ENCODE assay signal across 10 cellular contexts in the genomic region with DNA sequence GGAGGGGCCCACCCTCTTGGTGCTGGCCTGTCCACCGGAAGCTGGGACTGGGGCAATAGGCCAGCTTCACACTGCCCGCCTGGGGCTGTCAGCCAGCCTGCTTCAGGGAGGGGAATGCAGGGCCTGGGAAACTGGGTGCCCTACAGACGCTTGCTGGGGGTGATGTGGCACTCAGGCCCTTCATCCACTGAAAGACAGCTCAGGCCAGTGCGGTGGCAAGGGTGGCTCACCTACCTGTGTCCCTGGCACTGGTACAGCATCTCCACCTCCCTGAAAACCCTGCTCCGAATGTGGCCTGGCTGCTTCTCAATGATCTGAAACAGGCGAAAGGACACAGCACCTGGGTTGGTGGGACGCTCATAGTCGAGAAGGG. TPM values are rescaled to one million over a fixed set of nuclear protein-coding genes. Genes with fewer than 3 reads are reported as not detected.
DNase-seq lines count a peak whose midpoint lies in the region; ATAC-seq and TF ChIP-seq lines count a peak whose summit lies in the region.
"Had no signal": no experiment of that assay in that cellular context is flagged by ENCODE, and none has a peak within 500 bp of the region (broad histone marks: within the 10 kb centered on the region; RNA-seq: fewer than 3 reads in every experiment).

No MANE protein-coding gene starts in this region.

- H3K4me1 ChIP-seq in mammary epithelial cell (ENCODE audit: insufficient read depth, low read length) = peaks cover 40% of the 10 kb centered on the region
- H3K4me1 ChIP-seq in muscle layer of duodenum (ENCODE audit: control insufficient read depth in 1 of 2, insufficient read depth in 2 of 2, low read length in 2 of 2) = peaks cover 17 to 79% of the 10 kb centered on the region in 2 donors

- CTCF ChIA-PET in mammary epithelial cell (lab: Charles Lee; ENCODE audit: low non-redundant PET) = no interaction called here

- H3K27me3 ChIP-seq in mammary epithelial cell (ENCODE audit: insufficient read depth, low read length) = no peaks in the 10 kb centered on the region
- H3K27me3 ChIP-seq in muscle layer of duodenum (ENCODE audit: low read depth, low read length) = no peaks in the 10 kb centered on the region

- H3K27ac Mint-ChIP-seq in activated naive CD4-positive, alpha-beta T cell treated with anti-CD3 and anti-CD28 coated beads, Interleukin-2, amount 50 U/mL, for 24 hours = peak overlapping the region; percentile 86

- no peak for TF ChIP-seq CTCF in mammary epithelial cell (conservative IDR thresholded peaks at IDR 0.05 in 1 of 2, IDR thresholded peaks at IDR 0.05 in 1 of 2; ENCODE audit: extremely low read depth in 1 of 2, insufficient read depth in 1 of 2, low read depth in 1 of 2, low read length in 2 of 2)

- H3K4me2 ChIP-seq in mammary epithelial cell (ENCODE audit: insufficient read depth, low read depth, low read length) = peak overlapping the region; percentile 69

- no peaks in the 10 kb centered on the region for H3K9me3 Mint-ChIP-seq in activated naive CD4-positive, alpha-beta T cell treated with anti-CD3 and anti-CD28 coated beads, Interleukin-2, amount 50 U/mL, for 24 hours

- no peaks in the 10 kb centered on the region for H3K36me3 Mint-ChIP-seq in activated naive CD4-positive, alpha-beta T cell treated with anti-CD3 and anti-CD28 coated beads, Interleukin-2, amount 50 U/mL, for 24 hours

- H4K20me1 ChIP-seq in mammary epithelial cell (ENCODE audit: insufficient read depth, low read length) = peaks cover 4% of the 10 kb centered on the region

- H3K9me3 ChIP-seq in mammary epithelial cell (replicated peaks; ENCODE audit: insufficient read depth, low read length) (no peaks in the 10 kb centered on the region), muscle layer of duodenum (ENCODE audit: control insufficient read depth in 1 of 2, low read length in 2 of 2) (no peaks in the 10 kb centered on the region)

- peaks cover 52% of the 10 kb centered on the region for H3K79me2 ChIP-seq in mammary epithelial cell (ENCODE audit: insufficient read depth, low read length)

- in situ Hi-C loops in mammary epithelial cell (cut with MboI; ENCODE audit: low sequenced_read_pairs in 2 of 2) = no loop called here

- peaks cover 22% of the 10 kb centered on the region for H3K36me3 ChIP-seq in mammary epithelial cell (ENCODE audit: insufficient read depth, low read length)
- peaks cover 20 to 66% of the 10 kb centered on the region in 2 donors for H3K36me3 ChIP-seq in muscle layer of duodenum (ENCODE audit: control insufficient read depth in 1 of 2, insufficient read depth in 2 of 2, low read length in 2 of 2)

- ATAC-seq in GM19463 (IDR thresholded peaks at IDR 0.05; ENCODE audit: unreplicated experiment) = no peak

- intact Hi-C loops in mammary epithelial cell (cut with micrococcal nuclease) = no loop called here

- no peak overlapping the region for H3K27ac ChIP-seq in mammary epithelial cell (ENCODE audit: insufficient read depth, low read depth, low read length)
- H3K27ac ChIP-seq in muscle layer of duodenum (ENCODE audit: low read length) = peak overlapping the region; percentile 85

- no peaks in the 10 kb centered on the region for H3K27me3 Mint-ChIP-seq in activated naive CD4-positive, alpha-beta T cell treated with anti-CD3 and anti-CD28 coated beads, Interleukin-2, amount 50 U/mL, for 24 hours

- no TSS peak for BruUV-seq in mammary epithelial cell (replicated peaks; lab: Mats Ljungman, UMichigan)

- dilution Hi-C loops in mammary epithelial cell (cut with HindIII; ENCODE audit: low sequenced_read_pairs) = no loop called here

- peak overlapping the region; percentile 74 for H3K4me3 Mint-ChIP-seq in activated naive CD4-positive, alpha-beta T cell treated with anti-CD3 and anti-CD28 coated beads, Interleukin-2, amount 50 U/mL, for 24 hours

- 61% methylated on average over 4 of the region's 8 CpGs for WGBS in mammary epithelial cell (ENCODE audit: low coverage, missing lambda C conversion rate)

- H3K4me3 ChIP-seq in mammary epithelial cell (replicated peaks in 1 of 3; ENCODE audit: insufficient read depth in 1 of 3, low read depth in 2 of 3, low read length in 3 of 3) (no peak overlapping the region), muscle layer of duodenum (ENCODE audit: low read depth in 1 of 2, low read length in 2 of 2) (peak overlapping the region in 1 of 2 donors; percentile 51)

- H2AFZ ChIP-seq in mammary epithelial cell (ENCODE audit: low read depth, low read length) = no peak overlapping the region

- no peak overlapping the region for H3K9ac ChIP-seq in mammary epithelial cell (ENCODE audit: insufficient read depth, low read length)

- DNase-seq in activated naive CD4-positive, alpha-beta T cell (lab: John Stamatoyannopoulos, UW) = no peak
- DNase-seq in mammary epithelial cell (no peak), ureter (ENCODE audit: low spot score) (peak; percentile 46), iPS-NIHi7 (ENCODE audit: extremely low spot score) (no peak), NCI-H2107 treated with DMSO at 0.1 percent for 48 hours (lab: John Stamatoyannopoulos, UW; ENCODE audit: unreplicated experiment) (no peak)
- DNase-seq: foreskin melanocyte, NCI-H774 had no signal

- H3K4me1 Mint-ChIP-seq in activated naive CD4-positive, alpha-beta T cell treated with anti-CD3 and anti-CD28 coated beads, Interleukin-2, amount 50 U/mL, for 24 hours = peaks cover 35% of the 10 kb centered on the region

RNA-seq across cellular contexts. Expression of gene MKNK2, which starts 7.8 kb away (rescaled TPM):
- total RNA-seq in mammary epithelial cell (100 to 1,000 TPM in 1 of 2 donors, 10 to 100 TPM in 1; 91.7 to 248 TPM), ureter (151 TPM)
- polyA plus RNA-seq in mammary epithelial cell = 152 TPM
- polyA minus RNA-seq in mammary epithelial cell = 244 TPM

RNA-seq across cellular contexts. Expression of gene BTBD2, which starts 27.7 kb away (rescaled TPM):
- total RNA-seq in mammary epithelial cell (10 to 100 TPM; 39.5 to 62.8 TPM), ureter (102 TPM)
- 25.9 TPM for polyA plus RNA-seq in mammary epithelial cell
- 39.2 TPM for polyA minus RNA-seq in mammary epithelial cell

RNA-seq across cellular contexts. Expression of gene MOB3A, which starts 52.9 kb away (rescaled TPM):
- total RNA-seq in mammary epithelial cell = 10 to 100 TPM; 22.0 to 91.4 TPM
- polyA plus RNA-seq in mammary epithelial cell = 84.2 TPM
- 147 TPM for polyA minus RNA-seq in mammary epithelial cell
- 51.0 TPM for total RNA-seq in ureter

RNA-seq across cellular contexts. Expression of gene IZUMO4, which starts 53.5 kb away (rescaled TPM):
- total RNA-seq in mammary epithelial cell (10 to 100 TPM in 1 of 2 donors, 1 to 10 TPM in 1; 1.2 to 11.2 TPM), ureter (5.9 TPM)
- 12.6 TPM for polyA plus RNA-seq in mammary epithelial cell
- 8.8 TPM for polyA minus RNA-seq in mammary epithelial cell
